Comparison of ENCODE assay signal across 8 cellular contexts in the genomic region with DNA sequence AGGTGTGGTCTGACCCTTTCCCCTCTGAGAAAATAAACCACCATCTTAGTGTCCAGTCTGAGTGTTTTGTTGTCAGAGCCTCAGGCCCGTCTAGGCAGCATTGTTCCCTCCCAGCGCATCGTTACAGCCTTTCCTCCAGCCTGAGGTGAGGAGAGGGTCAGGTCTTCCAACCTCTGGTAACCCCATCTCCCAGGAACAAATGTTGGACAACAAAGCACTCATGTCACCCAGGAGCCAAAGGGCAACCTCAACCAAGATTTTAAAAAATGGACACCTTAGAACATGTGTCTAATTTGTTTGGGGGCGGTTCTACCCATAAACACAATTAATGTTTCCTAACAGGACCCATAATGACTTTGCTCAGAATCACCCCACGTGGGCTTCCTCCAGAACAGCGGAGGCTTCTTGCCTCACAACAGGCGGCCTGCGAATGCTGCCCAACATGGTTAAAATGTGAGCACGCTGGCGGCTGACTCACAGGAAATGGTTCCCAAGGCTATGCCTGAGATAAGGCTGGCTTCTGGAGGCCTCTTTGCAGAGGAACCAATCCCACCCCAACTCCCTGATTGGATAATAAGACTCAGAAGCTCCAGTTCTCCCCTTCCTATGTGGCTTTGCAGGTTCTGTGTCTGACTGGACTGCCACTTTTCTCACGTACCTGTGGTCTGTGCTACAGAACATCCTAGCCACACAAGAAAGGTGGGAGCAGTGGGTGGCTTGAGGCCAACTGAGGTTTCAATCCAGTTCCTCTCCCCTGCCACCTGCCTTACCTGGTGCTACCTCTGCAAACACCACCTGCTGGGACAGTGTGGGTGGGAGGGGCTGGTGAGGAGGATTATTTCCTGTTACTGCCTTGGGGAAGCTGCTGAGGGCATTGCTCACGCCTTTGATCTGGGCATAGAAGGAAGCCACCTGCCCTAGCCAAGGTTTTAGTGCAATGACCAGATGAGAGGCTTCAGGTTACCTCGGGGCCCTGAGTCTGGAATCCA.
DNase-seq lines count a peak whose midpoint lies in the region; ATAC-seq and TF ChIP-seq lines count a peak whose summit lies in the region.

No MANE protein-coding gene starts in this region.

- H3K27ac Mint-ChIP-seq in stimulated activated memory B cell treated with anti-CD40 and anti-IgM and Interleukin-4, amounts not matched to agents 10 μg/mL and 1 μg/mL and 100 μg/mL, for 72 hours: peak overlapping the region; percentile 67

- no peaks in the 10 kb centered on the region for H3K9me3 Mint-ChIP-seq in stimulated activated memory B cell treated with anti-CD40 and anti-IgM and Interleukin-4, amounts not matched to agents 10 μg/mL and 1 μg/mL and 100 μg/mL, for 72 hours

- intact Hi-C loops in adrenal gland (cut with DNase I) (no loop called here), left colon (cut with DNase I, micrococcal nuclease) (no loop called here)

- no peak overlapping the region for H3K4me3 ChIP-seq in adrenal gland

- ATAC-seq in left colon: peak; percentile 84
- ATAC-seq in stimulated activated memory B cell treated with anti-CD40 and anti-IgM and Interleukin-4, amounts not matched to agents 10 μg/mL and 1 μg/mL and 100 μg/mL, for 72 hours: peak; percentile 34
- ATAC-seq in GM19023 (IDR thresholded peaks at IDR 0.05; ENCODE audit: unreplicated experiment): no peak

- CTCF ChIA-PET in RWPE1 (lab: Yijun Ruan, JAX): no interaction called here

- WGBS in adrenal gland, 4 donors: 28 to 39% (median 32%) methylated on average over 11 to 13 of the region's 13 CpGs

- no peak overlapping the region for H3K4me3 Mint-ChIP-seq in stimulated activated memory B cell treated with anti-CD40 and anti-IgM and Interleukin-4, amounts not matched to agents 10 μg/mL and 1 μg/mL and 100 μg/mL, for 72 hours

- H3K27me3 Mint-ChIP-seq in stimulated activated memory B cell treated with anti-CD40 and anti-IgM and Interleukin-4, amounts not matched to agents 10 μg/mL and 1 μg/mL and 100 μg/mL, for 72 hours: no peaks in the 10 kb centered on the region

- peaks cover 68% of the 10 kb centered on the region for H3K4me1 Mint-ChIP-seq in stimulated activated memory B cell treated with anti-CD40 and anti-IgM and Interleukin-4, amounts not matched to agents 10 μg/mL and 1 μg/mL and 100 μg/mL, for 72 hours

- H3K27me3 ChIP-seq in adrenal gland: no peaks in the 10 kb centered on the region

- H3K9me3 ChIP-seq in adrenal gland (replicated peaks in 1 of 3): no peaks in the 10 kb centered on the region

- H3K27ac ChIP-seq in 22Rv1 (peak overlapping the region; percentile 92), RWPE1 (no peak overlapping the region), adrenal gland (peak overlapping the region; percentile 18 to 90 (median 68))

- H3K36me3 Mint-ChIP-seq in stimulated activated memory B cell treated with anti-CD40 and anti-IgM and Interleukin-4, amounts not matched to agents 10 μg/mL and 1 μg/mL and 100 μg/mL, for 72 hours: no peaks in the 10 kb centered on the region

- TF ChIP-seq CTCF in 22Rv1 (IDR thresholded peaks at IDR 0.05): no peak
- TF ChIP-seq CTCF in RWPE1 (conservative IDR thresholded peaks at IDR 0.05; ENCODE audit: low read depth): no peak
- TF ChIP-seq CTCF in adrenal gland (IDR thresholded peaks at IDR 0.05): no peak

- H3K36me3 ChIP-seq in adrenal gland (replicated peaks in 1 of 2): no peaks in the 10 kb centered on the region

- H3K4me1 ChIP-seq in adrenal gland (replicated peaks in 1 of 2): peaks cover 24 to 43% of the 10 kb centered on the region in 2 donors

- peak in 1 of 2 donors; percentile 53 for TF ChIP-seq POLR2A in adrenal gland (IDR thresholded peaks at IDR 0.05)

- POLR2A ChIA-PET in RWPE1 (lab: Yijun Ruan, JAX; ENCODE audit: low non-redundant PET): no interaction called here

- DNase-seq in HS-5 (ENCODE audit: low read depth) (peak; percentile 35), RWPE1 (ENCODE audit: low spot score) (peak; percentile 38), adrenal gland (peak; percentile 82 to 97 (median 95)), left colon (peak; percentile 79 to 87), NCI-H446 (lab: John Stamatoyannopoulos, UW) (no peak)

Comparison
In these comparisons a context has a peak if more than half of its experiments do, and no peak if none do; other contexts are left out.
1. DNase-seq: peak in HS-5 (single experiment), RWPE1 (single experiment), adrenal gland (7 of 7) and left colon (2 of 2); none in NCI-H446 (0 of 2).